ENCODE assay signal across 16 cellular contexts in the genomic region with DNA sequence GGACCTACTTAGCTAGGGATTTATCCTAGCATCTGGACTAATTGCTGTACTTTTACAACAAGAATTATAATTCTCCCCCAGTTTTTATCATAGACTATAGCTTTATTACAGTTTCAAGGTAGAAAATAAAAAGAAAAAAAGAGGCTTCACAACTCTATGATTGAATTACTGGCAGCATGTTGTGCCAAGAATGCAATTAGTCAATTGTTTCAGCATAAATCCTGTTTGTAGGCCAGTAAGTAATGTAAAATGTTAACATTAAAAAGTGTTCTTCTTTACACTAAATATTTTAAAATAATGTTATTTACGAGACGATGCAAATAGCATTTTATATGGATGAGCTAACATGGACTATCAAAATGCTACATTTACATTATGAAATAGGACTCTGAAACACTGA.
DNase-seq lines count a peak whose midpoint lies in the region; ATAC-seq and TF ChIP-seq lines count a peak whose summit lies in the region.
"Had no signal": no experiment of that assay in that cellular context is flagged by ENCODE, and none has a peak within 500 bp of the region (broad histone marks: within the 10 kb centered on the region; RNA-seq: fewer than 3 reads in every experiment).

No MANE protein-coding gene starts in this region.

- H3K4me3 ChIP-seq in effector memory CD4-positive, alpha-beta T cell (ENCODE audit: insufficient read depth, low read depth, low read length, poor library complexity, severe bottlenecking), result no peak overlapping the region
- no peak overlapping the region for H3K4me3 ChIP-seq in lower lobe of right lung
- H3K4me3 ChIP-seq: BLaER1, K562 had no signal

- H3K27me3 ChIP-seq in effector memory CD4-positive, alpha-beta T cell (replicated peaks; ENCODE audit: control insufficient read depth, insufficient read depth, low read length, poor library complexity, severe bottlenecking), result no peaks in the 10 kb centered on the region
- no peaks in the 10 kb centered on the region for H3K27me3 ChIP-seq in lower lobe of right lung (ENCODE audit: low read depth)
- H3K27me3 ChIP-seq: BLaER1 had no signal

- intact Hi-C loops in lower lobe of right lung (cut with DNase I), result no loop called here

- no peaks in the 10 kb centered on the region for H3K36me3 Mint-ChIP-seq in nephron (ENCODE audit: low read depth)
- H3K36me3 Mint-ChIP-seq: CD8-positive, alpha-beta memory T cell had no signal

- DNase-seq in effector memory CD4-positive, alpha-beta T cell, result no peak
- no peak for DNase-seq in lower lobe of right lung
- DNase-seq: AML-193; Caco-2; CD8-positive, alpha-beta memory T cell; DMS53; GF-D8; H7 had no signal

- H3K9me3 Mint-ChIP-seq in nephron, result no peaks in the 10 kb centered on the region

- peaks cover 13% of the 10 kb centered on the region for H3K4me1 Mint-ChIP-seq in nephron
- H3K4me1 Mint-ChIP-seq: CD8-positive, alpha-beta memory T cell had no signal

- H3K27ac ChIP-seq in effector memory CD4-positive, alpha-beta T cell (ENCODE audit: insufficient read depth, low read length, poor library complexity, severe bottlenecking), result no peak overlapping the region
- H3K27ac ChIP-seq in lower lobe of right lung, result no peak overlapping the region
- H3K27ac ChIP-seq: BLaER1, HL-60 had no signal

- H3K36me3 ChIP-seq in effector memory CD4-positive, alpha-beta T cell (ENCODE audit: control insufficient read depth, insufficient read depth, low read length), result no peaks in the 10 kb centered on the region
- H3K36me3 ChIP-seq in lower lobe of right lung, result no peaks in the 10 kb centered on the region
- H3K36me3 ChIP-seq: BLaER1 had no signal

- no peak for TF ChIP-seq EP300 in Ishikawa (IDR thresholded peaks at IDR 0.05; ENCODE audit: borderline replicate concordance)

- no peaks in the 10 kb centered on the region for H3K9me3 ChIP-seq in effector memory CD4-positive, alpha-beta T cell (ENCODE audit: control insufficient read depth, low read length)
- H3K9me3 ChIP-seq in lower lobe of right lung, result no peaks in the 10 kb centered on the region
- H3K9me3 ChIP-seq: Caco-2 had no signal

- ATAC-seq in SK-N-SH treated with all-trans-retinoic acid at 6 μM for 48 hours (peak; percentile 38), HG03135 (IDR thresholded peaks at IDR 0.05; ENCODE audit: unreplicated experiment) (no peak), lower lobe of right lung (no peak), HG02852 (IDR thresholded peaks at IDR 0.05; ENCODE audit: unreplicated experiment) (no peak)
- ATAC-seq: K562 had no signal

- no peaks in the 10 kb centered on the region for H3K4me1 ChIP-seq in effector memory CD4-positive, alpha-beta T cell (ENCODE audit: control insufficient read depth, insufficient read depth, low read length, poor library complexity, severe bottlenecking)
- no peaks in the 10 kb centered on the region for H3K4me1 ChIP-seq in lower lobe of right lung
- H3K4me1 ChIP-seq: Caco-2 had no signal

- no peak for TF ChIP-seq RAD21 in Ishikawa (IDR thresholded peaks at IDR 0.05; ENCODE audit: low read depth)

- H3K27me3 Mint-ChIP-seq in nephron (ENCODE audit: low read depth), result no peaks in the 10 kb centered on the region
- H3K27me3 Mint-ChIP-seq: CD8-positive, alpha-beta memory T cell had no signal

- TF ChIP-seq CTCF in nephron (IDR thresholded peaks at IDR 0.05; ENCODE audit: unreplicated experiment in 3 of 3), result no peak
- no peak for TF ChIP-seq CTCF in lower lobe of right lung (IDR thresholded peaks at IDR 0.05)

- H3K27ac Mint-ChIP-seq in nephron, result peak overlapping the region in 2 of 3 experiments; percentile 21 to 32
- H3K27ac Mint-ChIP-seq: CD8-positive, alpha-beta memory T cell had no signal

- no peak overlapping the region for H3K4me3 Mint-ChIP-seq in nephron
- H3K4me3 Mint-ChIP-seq: CD8-positive, alpha-beta memory T cell had no signal

TF ChIP-seq in Ishikawa, 13 proteins besides CTCF, POLR2A, EP300 and RAD21:
- TF ChIP-seq TEAD4 (IDR thresholded peaks at IDR 0.05), result 0 out of 2 replicates have a peak, but pooled peaks have one; percentile 25
- no peak for TF ChIP-seq ZBTB7A (IDR thresholded peaks at IDR 0.05; ENCODE audit: low read depth)
- TF ChIP-seq CREB1 (IDR thresholded peaks at IDR 0.05; ENCODE audit: low read depth), result no peak
- TF ChIP-seq NFIC (IDR thresholded peaks at IDR 0.05), result 0 out of 2 replicates have a peak, but pooled peaks have one; percentile 36
- TF ChIP-seq, protein P1, sequence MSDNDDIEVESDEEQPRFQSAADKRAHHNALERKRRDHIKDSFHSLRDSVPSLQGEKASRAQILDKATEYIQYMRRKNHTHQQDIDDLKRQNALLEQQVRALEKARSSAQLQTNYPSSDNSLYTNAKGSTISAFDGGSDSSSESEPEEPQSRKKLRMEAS (IDR thresholded peaks at IDR 0.05), result no peak

TF ChIP-seq in SK-N-SH treated with all-trans-retinoic acid at 6 μM for 48 hours, 23 proteins besides CTCF, POLR2A, EP300 and RAD21:
- no peak for TF ChIP-seq ARNTL (CRISPR knock-in tag; IDR thresholded peaks at IDR 0.05; ENCODE audit: borderline replicate concordance, low read depth)
- TF ChIP-seq OSR1 (CRISPR knock-in tag; IDR thresholded peaks at IDR 0.05), result no peak
- no peak for TF ChIP-seq ZNF565 (CRISPR knock-in tag; conservative IDR thresholded peaks at IDR 0.05; ENCODE audit: low read depth)
- no peak for TF ChIP-seq PPARA (CRISPR knock-in tag; IDR thresholded peaks at IDR 0.05; ENCODE audit: borderline replicate concordance)
- peak; percentile 100 for TF ChIP-seq ISL1 (CRISPR knock-in tag; IDR thresholded peaks at IDR 0.05)
